In genomic region chr11:114892381-114893197, GRCh38 we compare ENCODE assay signal across 1 cellular context.
TF ChIP-seq lines count a peak whose summit lies in the region.

No MANE protein-coding gene starts in this region.

TF ChIP-seq in GM23338, 12 proteins besides CTCF, POLR2A, EP300 and RAD21 (continued from another document):
- TF ChIP-seq REST (IDR thresholded peaks at IDR 0.05; ENCODE audit: unreplicated experiment) = no peak
- TF ChIP-seq ETS1 (IDR thresholded peaks at IDR 0.05) = no peak
